8 cellular contexts compared by ENCODE assay signal in the genomic region with DNA sequence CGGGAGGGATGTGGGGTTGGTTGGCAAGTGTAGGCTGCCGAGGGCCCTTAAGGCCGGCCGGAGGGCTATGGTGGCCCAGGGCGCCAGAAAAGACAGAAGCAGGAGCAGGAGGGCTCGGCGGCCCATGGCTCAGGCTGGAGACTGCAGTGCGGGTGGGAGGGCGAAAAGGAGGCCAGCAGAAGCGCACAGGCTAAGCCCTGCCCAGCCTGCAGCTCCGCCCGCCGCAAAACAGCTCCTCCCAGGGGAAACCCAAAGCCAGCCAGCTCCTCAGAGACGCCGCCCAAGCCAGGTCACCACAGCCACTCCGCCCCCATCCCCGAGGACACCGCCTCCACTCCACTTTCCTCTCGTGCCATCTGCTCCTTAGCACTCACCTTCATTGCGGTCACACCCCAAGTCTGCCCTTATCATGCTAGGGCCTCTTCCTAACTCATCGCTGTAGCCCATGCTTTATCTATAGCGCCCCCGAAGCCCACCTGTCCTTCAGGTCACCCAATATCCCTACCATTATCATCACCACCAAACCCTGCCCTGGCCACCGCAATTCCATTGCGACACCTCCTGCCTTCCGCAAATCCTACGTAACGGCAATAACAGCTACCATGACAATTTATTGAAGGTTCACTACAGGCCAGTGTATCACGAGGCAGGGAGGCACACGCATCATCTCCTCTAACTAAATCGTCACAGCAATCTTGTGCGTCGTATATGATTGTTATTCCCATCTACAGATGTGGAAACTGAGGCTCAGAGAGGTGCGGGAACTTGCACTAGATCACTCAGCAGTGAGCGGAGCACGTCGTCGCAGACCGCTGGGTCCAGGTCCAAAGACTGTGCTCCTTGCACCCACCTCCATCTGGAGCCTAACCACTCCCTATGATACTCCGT. TPM values are rescaled to one million over a fixed set of nuclear protein-coding genes. Genes with fewer than 3 reads are reported as not detected.
A peak's percentile ranks its signal among the peaks of the same experiment; 100 is the strongest.
DNase-seq lines count a peak whose midpoint lies in the region; ATAC-seq and TF ChIP-seq lines count a peak whose summit lies in the region.

PRCP (minus strand) TSS at position 154 of the 888 bp plus-strand sequence; CDS start at position 126, 28 bp downstream.

- no peaks in the 10 kb centered on the region for H3K27me3 Mint-ChIP-seq in CD8-positive, alpha-beta T cell (ENCODE audit: low read depth)
- no peaks in the 10 kb centered on the region for H3K27me3 Mint-ChIP-seq in effector memory CD8-positive, alpha-beta T cell
- no peaks in the 10 kb centered on the region for H3K27me3 Mint-ChIP-seq in memory B cell

- H3K4me3 Mint-ChIP-seq in CD8-positive, alpha-beta T cell, result peak within 1 kb of the TSS; percentile 99
- peak within 1 kb of the TSS; percentile 89 to 95 for H3K4me3 Mint-ChIP-seq in effector memory CD8-positive, alpha-beta T cell
- peak within 1 kb of the TSS; percentile 100 for H3K4me3 Mint-ChIP-seq in memory B cell

- H3K36me3 Mint-ChIP-seq in CD8-positive, alpha-beta T cell, result peaks cover 10% of the 10 kb centered on the region
- H3K36me3 Mint-ChIP-seq in effector memory CD8-positive, alpha-beta T cell (ENCODE audit: insufficient read depth), result peaks cover 26% of the 10 kb centered on the region
- H3K36me3 Mint-ChIP-seq in memory B cell, result peaks cover 9% of the 10 kb centered on the region

- no peak for TF ChIP-seq CTCF in CD8-positive, alpha-beta T cell (IDR thresholded peaks at IDR 0.05)

- peak within 1 kb of the TSS; percentile 96 for H3K27ac ChIP-seq in CD8-positive, alpha-beta T cell (ENCODE audit: low read depth, low read length)

- H3K27me3 ChIP-seq in CD8-positive, alpha-beta T cell (ENCODE audit: insufficient read depth, low read length), result no peaks in the 10 kb centered on the region

- H3K36me3 ChIP-seq in CD8-positive, alpha-beta T cell (ENCODE audit: insufficient read depth, low read length), result no peaks in the 10 kb centered on the region

- H3K4me1 Mint-ChIP-seq in CD8-positive, alpha-beta T cell (ENCODE audit: low read depth), result peaks cover 48% of the 10 kb centered on the region
- peaks cover 29 to 42% of the 10 kb centered on the region in 2 donors for H3K4me1 Mint-ChIP-seq in effector memory CD8-positive, alpha-beta T cell (ENCODE audit: low read depth in 2 of 2)
- peaks cover 33% of the 10 kb centered on the region for H3K4me1 Mint-ChIP-seq in memory B cell

- no peaks in the 10 kb centered on the region for H3K9me3 ChIP-seq in CD8-positive, alpha-beta T cell (ENCODE audit: low read length)

- intact Hi-C loops in CD8-positive, alpha-beta T cell (cut with DNase I, micrococcal nuclease), result loop anchor here (1.0 to 2.0 kb wide), 8 partner anchors 27 to 386 kb away; partner anchors contain the start of genes ANKRD42 (in 2 of the 2), CCDC90B (in 2 of the 2), PCF11 (in 2 of the 2) and RAB30 (in 2 of the 2)

- peak; percentile 84 to 96 (median 91) for DNase-seq in CD8-positive, alpha-beta T cell
- DNase-seq in HPDE6-E6E7 (ENCODE audit: extremely low spot score) (peak; percentile 93), NK-92 (lab: John Stamatoyannopoulos, UW; ENCODE audit: unreplicated experiment) (peak; percentile 57), memory B cell (ENCODE audit: low spot score in 2 of 2) (peak; percentile 84 to 94)
- peak; percentile 92 to 95 (median 93) for DNase-seq in effector memory CD8-positive, alpha-beta T cell
- peak; percentile 83 for DNase-seq in stimulated activated CD8-positive, alpha-beta memory T cell treated with anti-CD3 and anti-CD28 coated beads, Interleukin-12 subunit alpha, Interleukin-12 subunit beta, amount 100 ng/mL, for 24 hours (ENCODE audit: extremely low read depth)

- H3K4me3 ChIP-seq in CD8-positive, alpha-beta T cell (ENCODE audit: low read depth, low read length), result peak within 1 kb of the TSS; percentile 76

- CTCF ChIA-PET in CD8-positive, alpha-beta T cell (lab: Charles Lee), result interaction anchor here (0.5 to 3.9 kb wide), 17 partner anchors 11 to 382 kb away, joined by 3 to 26 read pairs (median 5); partner anchors contain the start of gene PCF11
- CTCF ChIA-PET in activated CD8-positive, alpha-beta memory T cell treated with anti-CD3 and anti-CD28 coated beads for 36 hours (lab: Charles Lee), result interaction anchor here (0.7 to 2.6 kb wide), 5 partner anchors 27 to 259 kb away, joined by 3 to 8 read pairs (median 4); partner anchors contain the start of gene PCF11

- H3K9me3 Mint-ChIP-seq in CD8-positive, alpha-beta T cell, result no peaks in the 10 kb centered on the region
- H3K9me3 Mint-ChIP-seq in effector memory CD8-positive, alpha-beta T cell, result no peaks in the 10 kb centered on the region
- H3K9me3 Mint-ChIP-seq in memory B cell, result no peaks in the 10 kb centered on the region

- peak within 1 kb of the TSS; percentile 100 for H3K27ac Mint-ChIP-seq in CD8-positive, alpha-beta T cell
- peak within 1 kb of the TSS; percentile 97 for H3K27ac Mint-ChIP-seq in effector memory CD8-positive, alpha-beta T cell
- peak within 1 kb of the TSS; percentile 100 for H3K27ac Mint-ChIP-seq in memory B cell

- POLR2A ChIA-PET in CD8-positive, alpha-beta T cell (lab: Charles Lee), result interaction anchor here (0.5 to 2.9 kb wide), 32 partner anchors 9 to 385 kb away, joined by 3 to 42 read pairs (median 4); partner anchors contain the start of genes ANKRD42, CCDC90B, PCF11 and RAB30
- POLR2A ChIA-PET in activated CD8-positive, alpha-beta memory T cell treated with anti-CD3 and anti-CD28 coated beads for 36 hours (lab: Charles Lee), result interaction anchor here (0.5 to 3.1 kb wide), 12 partner anchors 25 to 385 kb away, joined by 3 to 23 read pairs (median 4); partner anchors contain the start of genes CCDC90B, PCF11 and RAB30

- ATAC-seq in CD8-positive, alpha-beta T cell, result peak; percentile 69
- ATAC-seq in GM19463 (IDR thresholded peaks at IDR 0.05; ENCODE audit: unreplicated experiment), result peak; percentile 77
- ATAC-seq in effector memory CD8-positive, alpha-beta T cell (replicated peaks), result peak; percentile 76
- peak; percentile 65 for ATAC-seq in memory B cell (ENCODE audit: low read depth)

- peaks cover 26% of the 10 kb centered on the region for H3K4me1 ChIP-seq in CD8-positive, alpha-beta T cell (ENCODE audit: insufficient read depth, low read length)

RNA-seq across cellular contexts. Expression of gene PRCP, which starts in this region (rescaled TPM):
- 10 to 100 TPM; 23.9 to 27.8 TPM for total RNA-seq in CD8-positive, alpha-beta T cell
- total RNA-seq in activated CD8-positive, alpha-beta memory T cell treated with anti-CD3 and anti-CD28 coated beads for 36 hours, result 10 to 100 TPM; 26.7 to 28.4 TPM

Comparison
In these comparisons a context has a peak if more than half of its experiments do, and no peak if none do; other contexts are left out.
1. Peak in every context shown above with its lines: DNase-seq, ATAC-seq, H3K4me3 ChIP-seq and H3K27ac ChIP-seq.